Comparison of ENCODE assay signal across 9 cellular contexts in the genomic region with DNA sequence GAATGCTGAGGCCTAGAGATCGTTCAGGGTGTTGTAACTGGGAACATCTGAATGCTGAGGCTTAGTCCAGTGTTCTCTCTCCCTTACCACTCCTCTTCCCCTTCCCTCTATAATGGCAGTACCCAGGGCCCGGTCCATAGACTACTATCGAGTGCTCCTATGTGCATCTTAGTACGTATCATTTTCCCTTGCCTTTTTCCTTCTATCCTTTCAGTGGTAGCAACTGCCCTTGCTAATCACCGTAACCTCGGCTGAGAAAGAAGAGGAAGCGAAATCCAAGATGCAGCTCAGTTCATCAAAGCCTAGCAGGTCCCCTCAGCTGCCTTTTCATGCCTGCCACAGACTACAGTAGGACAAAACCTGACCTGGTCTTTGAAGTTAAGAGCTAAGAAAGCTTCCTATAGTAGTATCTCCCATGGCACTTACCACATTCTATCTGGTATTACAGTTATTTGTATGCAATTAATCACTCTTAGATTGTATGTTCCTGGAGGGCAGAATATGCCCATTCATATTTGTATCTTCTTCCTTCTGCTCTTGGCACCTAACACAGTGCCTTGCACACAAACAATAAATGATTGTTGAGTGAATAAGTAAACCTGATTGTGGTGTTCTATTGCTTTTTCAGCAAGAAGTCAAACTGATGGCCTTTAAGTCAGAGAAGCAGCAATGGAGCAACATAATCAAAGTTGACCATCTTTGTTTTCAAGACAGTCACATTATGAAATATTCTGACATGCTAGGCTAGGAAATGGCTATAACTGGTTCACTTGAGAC. TPM values are rescaled to one million over a fixed set of nuclear protein-coding genes. Genes with fewer than 3 reads are reported as not detected.
DNase-seq lines count a peak whose midpoint lies in the region; ATAC-seq and TF ChIP-seq lines count a peak whose summit lies in the region.
"Had no signal": no experiment of that assay in that cellular context is flagged by ENCODE, and none has a peak within 500 bp of the region (broad histone marks: within the 10 kb centered on the region; RNA-seq: fewer than 3 reads in every experiment).

No MANE protein-coding gene starts in this region.

- H3K9me3 Mint-ChIP-seq in MCF 10A (ENCODE audit: unreplicated experiment), result no peaks in the 10 kb centered on the region
- H3K9me3 Mint-ChIP-seq in activated T-helper 1 cell treated with anti-CD3 and anti-CD28 coated beads, Interleukin-12 subunit alpha, Interleukin-12 subunit beta, Interleukin-2, Interleukin-4 antibody, amounts not matched to agents 30 ng/mL and 10 ng/mL and 1 ng/mL, durations not matched to agents 14 hours and 24 hours and 36 hours, result no peaks in the 10 kb centered on the region

- WGBS in mammary epithelial cell (ENCODE audit: low coverage, missing lambda C conversion rate), result 98% methylated on average over 7 of the region's 7 CpGs

- DNase-seq in MCF 10A (ENCODE audit: unreplicated experiment), result no peak
- no peak for DNase-seq in mammary epithelial cell
- no peak for DNase-seq in activated T-helper 1 cell treated with anti-CD3 and anti-CD28 coated beads, Interleukin-12 subunit alpha, Interleukin-12 subunit beta, Interleukin-2, Interleukin-4 antibody, amounts not matched to agents 30 ng/mL and 10 ng/mL and 1 ng/mL, durations not matched to agents 14 hours and 24 hours and 36 hours (ENCODE audit: low spot score)
- no peak for DNase-seq in upper lobe of right lung
- DNase-seq in COLO668 (lab: John Stamatoyannopoulos, UW; ENCODE audit: unreplicated experiment), result no peak
- no peak for DNase-seq in NAMALWA (ENCODE audit: low spot score)
- no peak for DNase-seq in GM13977 (ENCODE audit: low spot score)

- no peaks in the 10 kb centered on the region for H4K20me1 ChIP-seq in mammary epithelial cell (ENCODE audit: insufficient read depth, low read length)

- CTCF ChIA-PET in MCF 10A (lab: Yijun Ruan, JAX), result interaction anchor here (0.5 to 1.6 kb wide), 5 partner anchors 15 to 330 kb away, joined by 3 to 6 read pairs (median 3); no protein-coding TSS in a partner anchor
- CTCF ChIA-PET in mammary epithelial cell (lab: Charles Lee; ENCODE audit: low non-redundant PET), result no interaction called here

- in situ Hi-C loops in mammary epithelial cell (cut with MboI; ENCODE audit: low sequenced_read_pairs in 2 of 2), result no loop called here
- in situ Hi-C loops in GM13977 (cut with MboI; ENCODE audit: low pct_unique_long_range_greater_than_20kb, low sequenced_read_pairs, unreplicated experiment), result no loop called here

- peaks cover 73% of the 10 kb centered on the region for H3K36me3 Mint-ChIP-seq in MCF 10A (ENCODE audit: insufficient read depth, unreplicated experiment)
- H3K36me3 Mint-ChIP-seq in activated T-helper 1 cell treated with anti-CD3 and anti-CD28 coated beads, Interleukin-12 subunit alpha, Interleukin-12 subunit beta, Interleukin-2, Interleukin-4 antibody, amounts not matched to agents 30 ng/mL and 10 ng/mL and 1 ng/mL, durations not matched to agents 14 hours and 24 hours and 36 hours (ENCODE audit: low read depth), result peaks cover 63% of the 10 kb centered on the region

- intact Hi-C loops in MCF 10A (cut with micrococcal nuclease) (no loop called here), mammary epithelial cell (cut with micrococcal nuclease) (no loop called here), upper lobe of right lung (cut with DNase I) (no loop called here)
- intact Hi-C loops in activated T-helper 1 cell treated with anti-CD3 and anti-CD28 coated beads, Interleukin-12 subunit alpha, Interleukin-12 subunit beta, Interleukin-2, Interleukin-4 antibody, amounts not matched to agents 30 ng/mL and 10 ng/mL and 1 ng/mL, durations not matched to agents 14 hours and 24 hours and 36 hours (cut with micrococcal nuclease), result no loop called here

- peak; percentile 55 for ATAC-seq in HG03064 (IDR thresholded peaks at IDR 0.05; ENCODE audit: low read depth, unreplicated experiment)
- peak; percentile 71 for ATAC-seq in upper lobe of right lung

- peaks cover 25% of the 10 kb centered on the region for H3K4me1 ChIP-seq in mammary epithelial cell (ENCODE audit: insufficient read depth, low read length)
- H3K4me1 ChIP-seq in upper lobe of right lung, result peaks cover 16% of the 10 kb centered on the region

- peaks cover 19% of the 10 kb centered on the region for H3K36me3 ChIP-seq in mammary epithelial cell (ENCODE audit: insufficient read depth, low read length)
- peaks cover 54% of the 10 kb centered on the region for H3K36me3 ChIP-seq in upper lobe of right lung

- H3K27ac ChIP-seq in mammary epithelial cell (ENCODE audit: insufficient read depth, low read depth, low read length) (no peak overlapping the region), upper lobe of right lung (no peak overlapping the region)

- H3K27me3 ChIP-seq in mammary epithelial cell (ENCODE audit: insufficient read depth, low read length) (no peaks in the 10 kb centered on the region), upper lobe of right lung (no peaks in the 10 kb centered on the region)
- H3K27me3 ChIP-seq: hepatocyte had no signal

- H3K4me3 ChIP-seq in mammary epithelial cell (replicated peaks in 1 of 3; ENCODE audit: insufficient read depth in 1 of 3, low read depth in 2 of 3, low read length in 3 of 3) (no peak overlapping the region), upper lobe of right lung (no peak overlapping the region)
- H3K4me3 ChIP-seq: hepatocyte had no signal

- no peak overlapping the region for H2AFZ ChIP-seq in mammary epithelial cell (ENCODE audit: low read depth, low read length)
- H2AFZ ChIP-seq: hepatocyte had no signal

- H3K9ac ChIP-seq in mammary epithelial cell (ENCODE audit: insufficient read depth, low read length), result no peak overlapping the region

- POLR2A ChIA-PET in MCF 10A (lab: Yijun Ruan, JAX), result interaction anchor here (1.2 to 6.1 kb wide), 5 partner anchors 9 to 78 kb away, joined by 3 to 46 read pairs (median 4); a partner anchor contains a TSS

- peaks cover 24% of the 10 kb centered on the region for H3K4me1 Mint-ChIP-seq in MCF 10A (ENCODE audit: insufficient read depth, unreplicated experiment)
- peaks cover 89% of the 10 kb centered on the region for H3K4me1 Mint-ChIP-seq in activated T-helper 1 cell treated with anti-CD3 and anti-CD28 coated beads, Interleukin-12 subunit alpha, Interleukin-12 subunit beta, Interleukin-2, Interleukin-4 antibody, amounts not matched to agents 30 ng/mL and 10 ng/mL and 1 ng/mL, durations not matched to agents 14 hours and 24 hours and 36 hours (ENCODE audit: low read depth)

- no peaks in the 10 kb centered on the region for H3K27me3 Mint-ChIP-seq in MCF 10A (ENCODE audit: insufficient read depth, unreplicated experiment)
- H3K27me3 Mint-ChIP-seq in activated T-helper 1 cell treated with anti-CD3 and anti-CD28 coated beads, Interleukin-12 subunit alpha, Interleukin-12 subunit beta, Interleukin-2, Interleukin-4 antibody, amounts not matched to agents 30 ng/mL and 10 ng/mL and 1 ng/mL, durations not matched to agents 14 hours and 24 hours and 36 hours (ENCODE audit: insufficient read depth), result no peaks in the 10 kb centered on the region

- dilution Hi-C loops in mammary epithelial cell (cut with HindIII; ENCODE audit: low sequenced_read_pairs), result no loop called here

- no peak for TF ChIP-seq CTCF in MCF 10A (IDR thresholded peaks at IDR 0.05; ENCODE audit: unreplicated experiment)
- TF ChIP-seq CTCF in mammary epithelial cell (conservative IDR thresholded peaks at IDR 0.05 in 1 of 2, IDR thresholded peaks at IDR 0.05 in 1 of 2; ENCODE audit: extremely low read depth in 1 of 2, insufficient read depth in 1 of 2, low read depth in 1 of 2, low read length in 2 of 2), result no peak
- no peak for TF ChIP-seq CTCF in upper lobe of right lung (IDR thresholded peaks at IDR 0.05)
- TF ChIP-seq CTCF in GM13977 (IDR thresholded peaks at IDR 0.05; ENCODE audit: extremely low read depth, insufficient read depth, missing control alignments), result no peak

- H3K4me3 Mint-ChIP-seq in MCF 10A (ENCODE audit: unreplicated experiment), result no peak overlapping the region
- H3K4me3 Mint-ChIP-seq in activated T-helper 1 cell treated with anti-CD3 and anti-CD28 coated beads, Interleukin-12 subunit alpha, Interleukin-12 subunit beta, Interleukin-2, Interleukin-4 antibody, amounts not matched to agents 30 ng/mL and 10 ng/mL and 1 ng/mL, durations not matched to agents 14 hours and 24 hours and 36 hours, result peak overlapping the region; percentile 59

- H3K79me2 ChIP-seq in mammary epithelial cell (ENCODE audit: insufficient read depth, low read length), result peaks cover 9% of the 10 kb centered on the region
- H3K79me2 ChIP-seq: hepatocyte had no signal

- H3K9me3 ChIP-seq in mammary epithelial cell (replicated peaks; ENCODE audit: insufficient read depth, low read length) (no peaks in the 10 kb centered on the region), upper lobe of right lung (no peaks in the 10 kb centered on the region)

- H3K4me2 ChIP-seq in mammary epithelial cell (ENCODE audit: insufficient read depth, low read depth, low read length), result no peak overlapping the region
- H3K4me2 ChIP-seq: hepatocyte had no signal

- H3K27ac Mint-ChIP-seq in MCF 10A (ENCODE audit: low read depth, unreplicated experiment), result peak overlapping the region; percentile 21
- H3K27ac Mint-ChIP-seq in activated T-helper 1 cell treated with anti-CD3 and anti-CD28 coated beads, Interleukin-12 subunit alpha, Interleukin-12 subunit beta, Interleukin-2, Interleukin-4 antibody, amounts not matched to agents 30 ng/mL and 10 ng/mL and 1 ng/mL, durations not matched to agents 14 hours and 24 hours and 36 hours, result peak overlapping the region; percentile 43

- no TSS peak for BruUV-seq in MCF 10A (replicated peaks; lab: Mats Ljungman, UMichigan)
- BruUV-seq in mammary epithelial cell (replicated peaks; lab: Mats Ljungman, UMichigan), result no TSS peak

RNA-seq across cellular contexts. Expression of a gene that starts 22.4 kb away (rescaled TPM):
- total RNA-seq in MCF 10A (2022), result 190 and 212 TPM in 2 replicates
- total RNA-seq in mammary epithelial cell, result 10 to 100 TPM; 82.2 to 82.3 TPM
- 91.3 TPM for polyA plus RNA-seq in mammary epithelial cell
- 42.8 TPM for polyA minus RNA-seq in mammary epithelial cell
- total RNA-seq in activated T-helper 1 cell treated with anti-CD3 and anti-CD28 coated beads, Interleukin-12 subunit alpha, Interleukin-12 subunit beta, Interleukin-2, Interleukin-4 antibody, amounts not matched to agents 30 ng/mL and 10 ng/mL and 1 ng/mL, durations not matched to agents 14 hours and 24 hours and 36 hours, result 80.7 and 82.3 TPM in 2 replicates
- total RNA-seq in upper lobe of right lung, result 76.6 TPM

RNA-seq across cellular contexts. Expression of a gene that starts 49.1 kb away (rescaled TPM):
- 69.8 and 81.5 TPM in 2 replicates for total RNA-seq in MCF 10A (2022)
- 10 to 100 TPM; 24.3 to 28.8 TPM for total RNA-seq in mammary epithelial cell
- 16.8 TPM for polyA plus RNA-seq in mammary epithelial cell
- 24.4 TPM for polyA minus RNA-seq in mammary epithelial cell
- total RNA-seq in activated T-helper 1 cell treated with anti-CD3 and anti-CD28 coated beads, Interleukin-12 subunit alpha, Interleukin-12 subunit beta, Interleukin-2, Interleukin-4 antibody, amounts not matched to agents 30 ng/mL and 10 ng/mL and 1 ng/mL, durations not matched to agents 14 hours and 24 hours and 36 hours, result 47.2 and 47.6 TPM in 2 replicates
- total RNA-seq in upper lobe of right lung, result 24.1 TPM

RNA-seq across cellular contexts. Expression of a gene that starts 55.6 kb away (rescaled TPM):
- total RNA-seq in MCF 10A (2022) (149 and 156 TPM in 2 replicates), mammary epithelial cell (10 to 100 TPM; 56.5 to 74.5 TPM), upper lobe of right lung (96.1 TPM)
- 24.1 TPM for polyA plus RNA-seq in mammary epithelial cell
- 93.5 TPM for polyA minus RNA-seq in mammary epithelial cell
- 91.6 and 95.8 TPM in 2 replicates for total RNA-seq in activated T-helper 1 cell treated with anti-CD3 and anti-CD28 coated beads, Interleukin-12 subunit alpha, Interleukin-12 subunit beta, Interleukin-2, Interleukin-4 antibody, amounts not matched to agents 30 ng/mL and 10 ng/mL and 1 ng/mL, durations not matched to agents 14 hours and 24 hours and 36 hours
